Comparison of ENCODE assay signal across 17 cellular contexts in genomic region chr15:63677778-63678177, GRCh38.
DNase-seq lines count a peak whose midpoint lies in the region; ATAC-seq, FAIRE-seq and TF ChIP-seq lines count a peak whose summit lies in the region.
"Had no signal": no experiment of that assay in that cellular context is flagged by ENCODE, and none has a peak within 500 bp of the region (broad histone marks: within the 10 kb centered on the region; RNA-seq: fewer than 3 reads in every experiment).

No MANE protein-coding gene starts in this region.

- H3K4ac ChIP-seq in IMR-90 (ENCODE audit: low read depth, low read length), result no peak overlapping the region

- H2AK5ac ChIP-seq in IMR-90 (ENCODE audit: low read depth, low read length), result 0 out of 2 replicates have a peak overlapping the region, but pooled peaks have one; percentile 20

- DNase-seq in A549 (ENCODE audit: low read depth in 1 of 2, low spot score in 1 of 2) (peak; percentile 27 to 85), IMR-90 (no peak), bronchial epithelial cell (ENCODE audit: low read depth) (peak; percentile 39), right lobe of liver (peak; percentile 97 to 98 (median 98)), NCI-H1105 (lab: John Stamatoyannopoulos, UW) (no peak), NCI-H446 (lab: John Stamatoyannopoulos, UW) (no peak)
- DNase-seq: activated T-cell treated with anti-CD3 and anti-CD28 coated beads for 4 hours, amniotic stem cell, BE2C, cortex of kidney, DND-41, NCI-H2107, SW 1271 had no signal

- peak overlapping the region in 1 of 2 experiments; percentile 11; a peak in 1 of 6 replicates for H3K27ac ChIP-seq in A549
- no peak overlapping the region; the same call in 1 of the 2 replicates for H3K27ac ChIP-seq in IMR-90 (ENCODE audit: insufficient read depth, low read length)
- peak overlapping the region in 2 of 3 donors; percentile 19 to 24 for H3K27ac ChIP-seq in right lobe of liver
- H3K27ac ChIP-seq: vagina had no signal

- ATAC-seq in A549 (peak; percentile 76 to 98), IMR-90 (ENCODE audit: low read depth) (no peak), right lobe of liver (peak; percentile 99 to 100 (median 99)), HG03571 (IDR thresholded peaks at IDR 0.05; ENCODE audit: unreplicated experiment) (no peak), GM18519 (IDR thresholded peaks at IDR 0.05; ENCODE audit: low FRiP score, unreplicated experiment) (no peak)
- ATAC-seq: activated CD4-positive, CD25-positive, alpha-beta regulatory T cell treated with anti-CD3 and anti-CD28 coated beads, Interleukin-2, amount 50 U/mL, for 24 hours had no signal

- no peak overlapping the region for H3K56ac ChIP-seq in IMR-90 (ENCODE audit: extremely low read depth, insufficient read depth, low read length)

- no peak overlapping the region for H3K23ac ChIP-seq in IMR-90 (ENCODE audit: low read depth, low read length)

- peaks cover 27% of the 10 kb centered on the region for H3K36me3 ChIP-seq in IMR-90 (ENCODE audit: control insufficient read depth, insufficient read depth, low read length)
- peaks cover 3% of the 10 kb centered on the region for H3K36me3 ChIP-seq in bronchial epithelial cell (ENCODE audit: control insufficient read depth, insufficient read depth, low read length)
- peaks cover 0 to 41% (median 11%) of the 10 kb centered on the region in 4 donors for H3K36me3 ChIP-seq in right lobe of liver

- H3K4me3 ChIP-seq in A549, result no peak overlapping the region
- no peak overlapping the region for H3K4me3 ChIP-seq in IMR-90 (ENCODE audit: insufficient read depth, low read depth, low read length)
- no peak overlapping the region for H3K4me3 ChIP-seq in bronchial epithelial cell (ENCODE audit: low read depth, low read length)
- H3K4me3 ChIP-seq in right lobe of liver, result no peak overlapping the region
- H3K4me3 ChIP-seq: vagina had no signal

- no peaks in the 10 kb centered on the region for H3K27me3 ChIP-seq in IMR-90 (ENCODE audit: control insufficient read depth, insufficient read depth, low read length)
- no peaks in the 10 kb centered on the region for H3K27me3 ChIP-seq in bronchial epithelial cell (ENCODE audit: control insufficient read depth, insufficient read depth, low read length)
- H3K27me3 ChIP-seq in right lobe of liver, result no peaks in the 10 kb centered on the region
- H3K27me3 ChIP-seq: BE2C, vagina had no signal

- no peak overlapping the region for H2BK5ac ChIP-seq in IMR-90 (ENCODE audit: low read depth, low read length, poor library complexity, severe bottlenecking)

- H2BK15ac ChIP-seq in IMR-90 (ENCODE audit: low read depth, low read length), result no peak overlapping the region; the same call in 2 of the 3 replicates

- no peak overlapping the region for H3K9ac ChIP-seq in IMR-90 (ENCODE audit: low read depth, low read length)

- H3K4me1 ChIP-seq in A549 (peaks cover 16% of the 10 kb centered on the region), IMR-90 (ENCODE audit: control insufficient read depth, insufficient read depth, low read length) (no peaks in the 10 kb centered on the region), right lobe of liver (peaks cover 0 to 7% (median 2%) of the 10 kb centered on the region in 4 donors)
- H3K4me1 ChIP-seq: BE2C, vagina had no signal

- H3K4me2 ChIP-seq in A549 (peak overlapping the region; percentile 43), IMR-90 (ENCODE audit: low read depth, low read length) (no peak overlapping the region)

- H2AK9ac ChIP-seq in IMR-90 (replicated peaks; ENCODE audit: low read depth, low read length, poor library complexity), result no peak overlapping the region

- dilution Hi-C loops in IMR-90 (cut with HindIII; ENCODE audit: low sequenced_read_pairs, unreplicated experiment), result no loop called here

- FAIRE-seq in A549 (lab: Jason Lieb, UNC), result no peak
- FAIRE-seq in bronchial epithelial cell (lab: Jason Lieb, UNC), result no peak

- no peak overlapping the region for H2AFZ ChIP-seq in IMR-90 (replicated peaks; ENCODE audit: low read length, poor library complexity)

- intact Hi-C loops in IMR-90 (cut with micrococcal nuclease), result no loop called here
- intact Hi-C loops in right lobe of liver (cut with DNase I), result no loop called here

- H2BK20ac ChIP-seq in IMR-90 (ENCODE audit: low read depth, low read length), result peak overlapping the region; percentile 11; the same call in 1 of the 2 replicates

- POLR2A ChIA-PET in A549 (lab: Yijun Ruan, JAX) (no interaction called here), IMR-90 (lab: Charles Lee; ENCODE audit: unreplicated experiment) (no interaction called here)

- H3K18ac ChIP-seq in IMR-90 (ENCODE audit: low read depth, low read length), result no peak overlapping the region

- H3K14ac ChIP-seq in IMR-90 (replicated peaks; ENCODE audit: low read depth, low read length), result 0 out of 2 replicates have a peak overlapping the region, but pooled peaks have one; percentile 9

- no peaks in the 10 kb centered on the region for H4K20me1 ChIP-seq in IMR-90 (ENCODE audit: insufficient read depth, low read length)

- H3K79me1 ChIP-seq in IMR-90 (ENCODE audit: low read depth in 1 of 2, low read length in 2 of 2), result no peaks in the 10 kb centered on the region

- no peak overlapping the region for H2BK120ac ChIP-seq in IMR-90 (ENCODE audit: low read depth, low read length)

- WGBS in A549 (ENCODE audit: missing lambda C conversion rate), result 12% methylated on average over 10 of the region's 10 CpGs
- WGBS in IMR-90 (ENCODE audit: extremely low coverage in 2 of 2, insufficient read length in 1 of 2), 2 experiments, result 85% methylated on average over 4 of the region's 10 CpGs; no CpG with 5 or more reads in 1 of the 2 experiments
- WGBS in right lobe of liver (ENCODE audit: insufficient coverage, low coverage, low lambda C conversion rate, missing lambda C conversion rate), result 28% methylated on average over 8 of the region's 10 CpGs

- CTCF ChIA-PET in A549 (lab: Yijun Ruan, JAX) (interaction anchor here (0.9 to 1.3 kb wide), 4 partner anchors 11 to 74 kb away, joined by 3 to 6 read pairs (median 4); no protein-coding TSS in a partner anchor), IMR-90 (lab: Yijun Ruan, JAX) (no interaction called here)

- H4K8ac ChIP-seq in IMR-90 (ENCODE audit: low read depth in 2 of 2, low read length in 2 of 2), result no peak overlapping the region

- no peak for TF ChIP-seq EP300 in A549 (IDR thresholded peaks at IDR 0.05)

- no peak for TF ChIP-seq POLR2A in A549 (IDR thresholded peaks at IDR 0.05; ENCODE audit: low read length)
- no peak for TF ChIP-seq POLR2A in IMR-90 (IDR thresholded peaks at IDR 0.05; ENCODE audit: low read depth, low read length)
- no peak for TF ChIP-seq POLR2A in right lobe of liver (IDR thresholded peaks at IDR 0.05)

- TF ChIP-seq CTCF in A549 (IDR thresholded peaks at IDR 0.05), result no peak
- TF ChIP-seq CTCF in IMR-90 (conservative IDR thresholded peaks at IDR 0.05; ENCODE audit: low read depth, low read length), result no peak
- TF ChIP-seq CTCF in bronchial epithelial cell (IDR thresholded peaks at IDR 0.05; ENCODE audit: insufficient read depth, low read length, severe bottlenecking), result no peak
- no peak for TF ChIP-seq CTCF in right lobe of liver (IDR thresholded peaks at IDR 0.05)

- no peak overlapping the region for H4K91ac ChIP-seq in IMR-90 (ENCODE audit: insufficient read depth, low read depth, low read length)

- peaks cover 5% of the 10 kb centered on the region; the same call in 1 of the 2 replicates for H3K9me1 ChIP-seq in IMR-90 (ENCODE audit: insufficient read depth, low read length)

- H3K9me3 ChIP-seq in A549 (no peaks in the 10 kb centered on the region), IMR-90 (ENCODE audit: control insufficient read depth, insufficient read depth, low read length) (no peaks in the 10 kb centered on the region), right lobe of liver (no peaks in the 10 kb centered on the region)
- H3K9me3 ChIP-seq: BE2C, vagina had no signal

- H4K5ac ChIP-seq in IMR-90 (ENCODE audit: low read depth, low read length), result no peak overlapping the region

- in situ Hi-C loops in IMR-90 (cut with MboI; ENCODE audit: low sequenced_read_pairs), result no loop called here

- no peak for TF ChIP-seq RAD21 in A549 (conservative IDR thresholded peaks at IDR 0.05 in 1 of 2, IDR thresholded peaks at IDR 0.05 in 1 of 2)
- no peak for TF ChIP-seq RAD21 in IMR-90 (IDR thresholded peaks at IDR 0.05; ENCODE audit: low read length)

- no TSS peak for BruUV-seq in IMR-90 (replicated peaks; lab: Mats Ljungman, UMichigan)

TF ChIP-seq in A549, 52 proteins besides CTCF, POLR2A, EP300 and RAD21 (continues in another document):
- TF ChIP-seq ZC3H11A (IDR thresholded peaks at IDR 0.05) (no peak), HOXB5 (CRISPR knock-in tag; IDR thresholded peaks at IDR 0.05) (no peak), EHMT2 (IDR thresholded peaks at IDR 0.05; ENCODE audit: low read depth) (no peak)
- TF ChIP-seq, protein P1, sequence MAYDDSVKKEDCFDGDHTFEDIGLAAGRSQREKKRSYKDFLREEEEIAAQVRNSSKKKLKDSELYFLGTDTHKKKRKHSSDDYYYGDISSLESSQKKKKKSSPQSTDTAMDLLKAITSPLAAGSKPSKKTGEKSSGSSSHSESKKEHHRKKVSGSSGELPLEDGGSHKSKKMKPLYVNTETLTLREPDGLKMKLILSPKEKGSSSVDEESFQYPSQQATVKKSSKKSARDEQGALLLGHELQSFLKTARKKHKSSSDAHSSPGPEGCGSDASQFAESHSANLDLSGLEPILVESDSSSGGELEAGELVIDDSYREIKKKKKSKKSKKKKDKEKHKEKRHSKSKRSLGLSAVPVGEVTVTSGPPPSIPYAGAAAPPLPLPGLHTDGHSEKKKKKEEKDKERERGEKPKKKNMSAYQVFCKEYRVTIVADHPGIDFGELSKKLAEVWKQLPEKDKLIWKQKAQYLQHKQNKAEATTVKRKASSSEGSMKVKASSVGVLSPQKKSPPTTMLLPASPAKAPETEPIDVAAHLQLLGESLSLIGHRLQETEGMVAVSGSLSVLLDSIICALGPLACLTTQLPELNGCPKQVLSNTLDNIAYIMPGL (CRISPR knock-in tag; IDR thresholded peaks at IDR 0.05; ENCODE audit: borderline replicate concordance), result no peak

TF ChIP-seq in IMR-90, 13 proteins besides CTCF, POLR2A, EP300 and RAD21:
- TF ChIP-seq, protein P2, sequence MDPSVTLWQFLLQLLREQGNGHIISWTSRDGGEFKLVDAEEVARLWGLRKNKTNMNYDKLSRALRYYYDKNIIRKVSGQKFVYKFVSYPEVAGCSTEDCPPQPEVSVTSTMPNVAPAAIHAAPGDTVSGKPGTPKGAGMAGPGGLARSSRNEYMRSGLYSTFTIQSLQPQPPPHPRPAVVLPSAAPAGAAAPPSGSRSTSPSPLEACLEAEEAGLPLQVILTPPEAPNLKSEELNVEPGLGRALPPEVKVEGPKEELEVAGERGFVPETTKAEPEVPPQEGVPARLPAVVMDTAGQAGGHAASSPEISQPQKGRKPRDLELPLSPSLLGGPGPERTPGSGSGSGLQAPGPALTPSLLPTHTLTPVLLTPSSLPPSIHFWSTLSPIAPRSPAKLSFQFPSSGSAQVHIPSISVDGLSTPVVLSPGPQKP (IDR thresholded peaks at IDR 0.05; ENCODE audit: borderline replicate concordance, low read depth, low read length), result no peak
- no peak for TF ChIP-seq MAZ (IDR thresholded peaks at IDR 0.05; ENCODE audit: borderline replicate concordance, low read depth, low read length)
- no peak for TF ChIP-seq FOS (IDR thresholded peaks at IDR 0.05; ENCODE audit: low read depth, low read length)
- no peak for TF ChIP-seq NFE2L2 (IDR thresholded peaks at IDR 0.05; ENCODE audit: low read depth, low read length)
- no peak for TF ChIP-seq RFX5 (IDR thresholded peaks at IDR 0.05; ENCODE audit: low read depth, low read length)
- TF ChIP-seq SMC3 (IDR thresholded peaks at IDR 0.05; ENCODE audit: low read depth, low read length), result no peak

Comparison
In these comparisons a context has a peak if more than half of its experiments do, and no peak if none do; other contexts are left out.
1. ATAC-seq: peak in A549 (2 of 2) and right lobe of liver (4 of 4); none in IMR-90 (single experiment), HG03571 (single experiment) and GM18519 (single experiment).
2. DNase-seq: peak in A549 (2 of 2), bronchial epithelial cell (single experiment) and right lobe of liver (3 of 3); none in IMR-90 (single experiment), NCI-H1105 (single experiment) and NCI-H446 (0 of 2).